Comparison of ENCODE assay signal across 8 cellular contexts in the genomic region with DNA sequence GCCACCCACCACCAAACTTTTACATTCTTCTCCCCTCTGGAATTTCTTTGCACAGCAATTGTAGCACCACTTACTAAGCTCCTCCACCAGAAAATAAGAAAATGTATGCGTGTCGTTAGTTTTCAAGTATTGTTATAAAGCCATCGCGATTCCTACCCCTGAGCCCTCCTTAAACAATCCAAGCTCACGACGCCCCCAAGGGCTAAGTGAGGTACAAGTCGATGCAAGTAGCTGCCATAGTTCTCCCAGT. TPM values are rescaled to one million over a fixed set of nuclear protein-coding genes. Genes with fewer than 3 reads are reported as not detected.
A peak's percentile ranks its signal among the peaks of the same experiment; 100 is the strongest.
DNase-seq lines count a peak whose midpoint lies in the region; ATAC-seq, FAIRE-seq and TF ChIP-seq lines count a peak whose summit lies in the region.

No MANE protein-coding gene starts in this region.

- H3K27me3 ChIP-seq in psoas muscle (ENCODE audit: insufficient read depth in 3 of 3, low read length in 2 of 3): no peaks in the 10 kb centered on the region

- peak in 1 of 2 experiments; percentile 27; a peak in 3 of 6 replicates for ATAC-seq in A549
- no peak for ATAC-seq in T-helper 17 cell
- ATAC-seq in psoas muscle: no peak
- ATAC-seq in GM21576 (IDR thresholded peaks at IDR 0.05; ENCODE audit: unreplicated experiment): no peak
- ATAC-seq in GM19455 (IDR thresholded peaks at IDR 0.05; ENCODE audit: unreplicated experiment): no peak

- H3K4me3 ChIP-seq in A549: peak overlapping the region; percentile 87
- H3K4me3 ChIP-seq in fibroblast of mammary gland (ENCODE audit: control insufficient read depth, low read depth, low read length): peak overlapping the region; percentile 56
- H3K4me3 ChIP-seq in psoas muscle: peak overlapping the region; percentile 83

- TF ChIP-seq EP300 in A549 (IDR thresholded peaks at IDR 0.05): no peak

- 65% methylated on average over 7 of the region's 7 CpGs for WGBS in A549 (ENCODE audit: missing lambda C conversion rate)
- 1 to 3% (median 3%) methylated on average over 7 of the region's 7 CpGs for WGBS in psoas muscle, 3 donors

- no peak for TF ChIP-seq CTCF in A549 (IDR thresholded peaks at IDR 0.05)
- no peak for TF ChIP-seq CTCF in GM20000 (IDR thresholded peaks at IDR 0.05; ENCODE audit: extremely low read depth, missing control alignments)
- TF ChIP-seq CTCF in fibroblast of mammary gland (conservative IDR thresholded peaks at IDR 0.05; ENCODE audit: control insufficient read depth, insufficient read depth, low read depth, low read length): peak; percentile 23
- TF ChIP-seq CTCF in psoas muscle (IDR thresholded peaks at IDR 0.05): no peak

- intact Hi-C loops in psoas muscle (cut with DNase I): loop anchor here (2.0 to 5.0 kb wide), 2 partner anchors 41 to 54 kb away; a partner anchor contains a TSS

- H3K36me3 ChIP-seq in psoas muscle (ENCODE audit: insufficient read depth in 1 of 2, low read depth in 1 of 2): peaks cover 3 to 9% of the 10 kb centered on the region in 2 donors

- H3K4me1 ChIP-seq in A549 (peaks cover 43% of the 10 kb centered on the region), psoas muscle (peaks cover 16% of the 10 kb centered on the region)

- H3K9me3 ChIP-seq in A549: no peaks in the 10 kb centered on the region
- H3K9me3 ChIP-seq in T-helper 17 cell (ENCODE audit: control insufficient read depth, low read length, poor library complexity, severe bottlenecking): no peaks in the 10 kb centered on the region
- H3K9me3 ChIP-seq in psoas muscle: no peaks in the 10 kb centered on the region

- CTCF ChIA-PET in A549 (lab: Yijun Ruan, JAX): interaction anchor here (1.1 to 2.9 kb wide), 5 partner anchors 14 to 260 kb away, joined by 3 to 19 read pairs (median 5); a partner anchor contains a TSS

- H3K27ac ChIP-seq in A549: peak overlapping the region; percentile 95 to 97; a peak in 5 of 6 replicates
- peak overlapping the region; percentile 98 for H3K27ac ChIP-seq in psoas muscle

- peak in 1 of 2 experiments; percentile 15; a peak in 1 of 5 replicates for TF ChIP-seq RAD21 in A549 (conservative IDR thresholded peaks at IDR 0.05 in 1 of 2, IDR thresholded peaks at IDR 0.05 in 1 of 2)

- peaks cover 9% of the 10 kb centered on the region for H3K27me3 Mint-ChIP-seq in T-helper 17 cell

- DNase-seq in A549 (ENCODE audit: low read depth in 1 of 2, low spot score in 1 of 2) (peak in 1 of 2 experiments; percentile 47), GM20000 (ENCODE audit: low spot score) (peak; percentile 50), T-helper 17 cell (no peak), fibroblast of mammary gland (ENCODE audit: low read depth) (peak; percentile 59), psoas muscle (no peak), NCI-H2029 (lab: John Stamatoyannopoulos, UW) (no peak)

- peak overlapping the region; percentile 95 for H3K4me3 Mint-ChIP-seq in T-helper 17 cell

- H3K27ac Mint-ChIP-seq in T-helper 17 cell: peak overlapping the region; percentile 92

- H3K4me2 ChIP-seq in A549: peak overlapping the region; percentile 90

- TF ChIP-seq POLR2A in A549 (IDR thresholded peaks at IDR 0.05; ENCODE audit: low read length): no peak

- H3K36me3 Mint-ChIP-seq in T-helper 17 cell (ENCODE audit: low read depth): peaks cover 4% of the 10 kb centered on the region

- POLR2A ChIA-PET in A549 (lab: Yijun Ruan, JAX): interaction anchor here (1.3 kb wide), 1 partner anchor 68 kb away, joined by 4 read pairs; a partner anchor contains a TSS

- peaks cover 33% of the 10 kb centered on the region for H3K4me1 Mint-ChIP-seq in T-helper 17 cell

- FAIRE-seq in A549 (lab: Jason Lieb, UNC): no peak

TF ChIP-seq in A549, 52 proteins besides CTCF, POLR2A, EP300 and RAD21 (continues in another document):
- TF ChIP-seq, protein P1, sequence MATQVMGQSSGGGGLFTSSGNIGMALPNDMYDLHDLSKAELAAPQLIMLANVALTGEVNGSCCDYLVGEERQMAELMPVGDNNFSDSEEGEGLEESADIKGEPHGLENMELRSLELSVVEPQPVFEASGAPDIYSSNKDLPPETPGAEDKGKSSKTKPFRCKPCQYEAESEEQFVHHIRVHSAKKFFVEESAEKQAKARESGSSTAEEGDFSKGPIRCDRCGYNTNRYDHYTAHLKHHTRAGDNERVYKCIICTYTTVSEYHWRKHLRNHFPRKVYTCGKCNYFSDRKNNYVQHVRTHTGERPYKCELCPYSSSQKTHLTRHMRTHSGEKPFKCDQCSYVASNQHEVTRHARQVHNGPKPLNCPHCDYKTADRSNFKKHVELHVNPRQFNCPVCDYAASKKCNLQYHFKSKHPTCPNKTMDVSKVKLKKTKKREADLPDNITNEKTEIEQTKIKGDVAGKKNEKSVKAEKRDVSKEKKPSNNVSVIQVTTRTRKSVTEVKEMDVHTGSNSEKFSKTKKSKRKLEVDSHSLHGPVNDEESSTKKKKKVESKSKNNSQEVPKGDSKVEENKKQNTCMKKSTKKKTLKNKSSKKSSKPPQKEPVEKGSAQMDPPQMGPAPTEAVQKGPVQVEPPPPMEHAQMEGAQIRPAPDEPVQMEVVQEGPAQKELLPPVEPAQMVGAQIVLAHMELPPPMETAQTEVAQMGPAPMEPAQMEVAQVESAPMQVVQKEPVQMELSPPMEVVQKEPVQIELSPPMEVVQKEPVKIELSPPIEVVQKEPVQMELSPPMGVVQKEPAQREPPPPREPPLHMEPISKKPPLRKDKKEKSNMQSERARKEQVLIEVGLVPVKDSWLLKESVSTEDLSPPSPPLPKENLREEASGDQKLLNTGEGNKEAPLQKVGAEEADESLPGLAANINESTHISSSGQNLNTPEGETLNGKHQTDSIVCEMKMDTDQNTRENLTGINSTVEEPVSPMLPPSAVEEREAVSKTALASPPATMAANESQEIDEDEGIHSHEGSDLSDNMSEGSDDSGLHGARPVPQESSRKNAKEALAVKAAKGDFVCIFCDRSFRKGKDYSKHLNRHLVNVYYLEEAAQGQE (IDR thresholded peaks at IDR 0.05): no peak
- TF ChIP-seq, protein P2, sequence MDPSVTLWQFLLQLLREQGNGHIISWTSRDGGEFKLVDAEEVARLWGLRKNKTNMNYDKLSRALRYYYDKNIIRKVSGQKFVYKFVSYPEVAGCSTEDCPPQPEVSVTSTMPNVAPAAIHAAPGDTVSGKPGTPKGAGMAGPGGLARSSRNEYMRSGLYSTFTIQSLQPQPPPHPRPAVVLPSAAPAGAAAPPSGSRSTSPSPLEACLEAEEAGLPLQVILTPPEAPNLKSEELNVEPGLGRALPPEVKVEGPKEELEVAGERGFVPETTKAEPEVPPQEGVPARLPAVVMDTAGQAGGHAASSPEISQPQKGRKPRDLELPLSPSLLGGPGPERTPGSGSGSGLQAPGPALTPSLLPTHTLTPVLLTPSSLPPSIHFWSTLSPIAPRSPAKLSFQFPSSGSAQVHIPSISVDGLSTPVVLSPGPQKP (IDR thresholded peaks at IDR 0.05; ENCODE audit: low read depth, low read length): no peak
- TF ChIP-seq SMC3 (IDR thresholded peaks at IDR 0.05) (no peak), KDM5A (IDR thresholded peaks at IDR 0.05) (no peak), FOSB (CRISPR knock-in tag; IDR thresholded peaks at IDR 0.05) (no peak), NPAS2 (CRISPR knock-in tag; IDR thresholded peaks at IDR 0.05; ENCODE audit: borderline replicate concordance) (no peak), RCOR1 (IDR thresholded peaks at IDR 0.05; ENCODE audit: low read depth, low read length) (no peak), MYC (IDR thresholded peaks at IDR 0.05; ENCODE audit: borderline replicate concordance, low read length) (no peak), CBX2 (IDR thresholded peaks at IDR 0.05; ENCODE audit: borderline replicate concordance, low read depth) (no peak), BHLHE40 (IDR thresholded peaks at IDR 0.05; ENCODE audit: low read depth, low read length) (no peak), ZNF302 (CRISPR knock-in tag; IDR thresholded peaks at IDR 0.05) (no peak)
- TF ChIP-seq, protein P3, sequence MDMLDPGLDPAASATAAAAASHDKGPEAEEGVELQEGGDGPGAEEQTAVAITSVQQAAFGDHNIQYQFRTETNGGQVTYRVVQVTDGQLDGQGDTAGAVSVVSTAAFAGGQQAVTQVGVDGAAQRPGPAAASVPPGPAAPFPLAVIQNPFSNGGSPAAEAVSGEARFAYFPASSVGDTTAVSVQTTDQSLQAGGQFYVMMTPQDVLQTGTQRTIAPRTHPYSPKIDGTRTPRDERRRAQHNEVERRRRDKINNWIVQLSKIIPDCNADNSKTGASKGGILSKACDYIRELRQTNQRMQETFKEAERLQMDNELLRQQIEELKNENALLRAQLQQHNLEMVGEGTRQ (IDR thresholded peaks at IDR 0.05): no peak

RNA-seq across cellular contexts. Expression of a gene that starts 1.3 kb away (rescaled TPM):
- polyA plus RNA-seq in A549 (2011; rRNA removed) (4.1 and 4.4 TPM in 2 replicates), A549 (2017; fragmentation: RNase III; extraction: RNeasy Plus Mini Kit Qiagen cat#74134 plus additional on column Dnase treatment) (2.8 to 5.0 TPM (median 3.9 TPM) in 3 replicates), psoas muscle (10 to 100 TPM in 2 of 3 donors, 1 to 10 TPM in 1; 3.2 to 28.4 (median 12.4) TPM)
- 5.6 and 7.8 TPM in 2 replicates for polyA plus RNA-seq in A549 (2012; cell fraction: cytosol; rRNA removed)
- polyA plus RNA-seq in A549 (2012; cell fraction: nucleus; rRNA removed): 4.9 and 6.3 TPM in 2 replicates
- 3.3 and 3.6 TPM in 2 replicates for polyA minus RNA-seq in A549 (2011; rRNA and poly(A)+ RNA removed)
- total RNA-seq in T-helper 17 cell (10 to 100 TPM; 16.8 to 21.7 TPM), psoas muscle (10 to 100 TPM in 1 of 4 donors, 1 to 10 TPM in 3; 5.3 to 11.1 (median 6.6) TPM)

RNA-seq across cellular contexts. Expression of a gene that starts 14.2 kb away (rescaled TPM):
- polyA plus RNA-seq in A549 (2011; rRNA removed): 1.3 and 1.5 TPM in 2 replicates
- polyA plus RNA-seq in A549 (2012; cell fraction: cytosol; rRNA removed): 1.1 and 1.9 TPM in 2 replicates
- 1.5 and 2.2 TPM in 2 replicates for polyA plus RNA-seq in A549 (2012; cell fraction: nucleus; rRNA removed)
- polyA plus RNA-seq in A549 (2017; fragmentation: RNase III; extraction: RNeasy Plus Mini Kit Qiagen cat#74134 plus additional on column Dnase treatment): 1.2 to 2.3 TPM (median 2.0 TPM) in 3 replicates
- 1.8 and 2.7 TPM in 2 replicates for polyA minus RNA-seq in A549 (2011; rRNA and poly(A)+ RNA removed)
- 10 to 100 TPM; 24.4 to 26.5 TPM for total RNA-seq in T-helper 17 cell
- total RNA-seq in psoas muscle: 1 to 10 TPM; 1.2 to 3.4 (median 2.7) TPM
- 1 to 10 TPM in 2 of 3 donors, under 1 TPM in 1; 0.61 to 3.9 (median 1.6) TPM for polyA plus RNA-seq in psoas muscle

RNA-seq across cellular contexts. Expression of a gene that starts 40.8 kb away (rescaled TPM):
- polyA plus RNA-seq in A549 (2011; rRNA removed) (11.9 and 13.9 TPM in 2 replicates), A549 (2017; fragmentation: RNase III; extraction: RNeasy Plus Mini Kit Qiagen cat#74134 plus additional on column Dnase treatment) (6.0 to 6.9 TPM (median 6.6 TPM) in 3 replicates), psoas muscle (1 to 10 TPM in 1 of 3 donors, under 1 TPM in 2; 0.77 to 1.8 (median 0.94) TPM)
- polyA plus RNA-seq in A549 (2012; cell fraction: cytosol; rRNA removed): 3.3 and 3.7 TPM in 2 replicates
- 4.1 and 6.7 TPM in 2 replicates for polyA plus RNA-seq in A549 (2012; cell fraction: nucleus; rRNA removed)
- 5.8 and 6.7 TPM in 2 replicates for polyA minus RNA-seq in A549 (2011; rRNA and poly(A)+ RNA removed)
- total RNA-seq in T-helper 17 cell (10 to 100 TPM in 1 of 2 donors, 1 to 10 TPM in 1; 9.3 to 15.7 TPM), psoas muscle (1 to 10 TPM; 1.2 to 3.9 (median 1.8) TPM)

Comparison
In these comparisons a context has a peak if more than half of its experiments do, and no peak if none do; other contexts are left out.
1. DNase-seq: peak in GM20000 (single experiment) and fibroblast of mammary gland (single experiment); none in T-helper 17 cell (0 of 3), psoas muscle (0 of 2) and NCI-H2029 (single experiment).
2. RNA of a gene that starts 14.2 kb away (total RNA-seq): 24.4 to 26.5 TPM in T-helper 17 cell; 1.2 to 3.4 TPM in psoas muscle; every median in the first group is over 4 times any median in the second.
3. Peak in every context shown above with its lines, with median percentiles within 50 percentile points of each other: H3K4me3 ChIP-seq.